In the genomic region with DNA sequence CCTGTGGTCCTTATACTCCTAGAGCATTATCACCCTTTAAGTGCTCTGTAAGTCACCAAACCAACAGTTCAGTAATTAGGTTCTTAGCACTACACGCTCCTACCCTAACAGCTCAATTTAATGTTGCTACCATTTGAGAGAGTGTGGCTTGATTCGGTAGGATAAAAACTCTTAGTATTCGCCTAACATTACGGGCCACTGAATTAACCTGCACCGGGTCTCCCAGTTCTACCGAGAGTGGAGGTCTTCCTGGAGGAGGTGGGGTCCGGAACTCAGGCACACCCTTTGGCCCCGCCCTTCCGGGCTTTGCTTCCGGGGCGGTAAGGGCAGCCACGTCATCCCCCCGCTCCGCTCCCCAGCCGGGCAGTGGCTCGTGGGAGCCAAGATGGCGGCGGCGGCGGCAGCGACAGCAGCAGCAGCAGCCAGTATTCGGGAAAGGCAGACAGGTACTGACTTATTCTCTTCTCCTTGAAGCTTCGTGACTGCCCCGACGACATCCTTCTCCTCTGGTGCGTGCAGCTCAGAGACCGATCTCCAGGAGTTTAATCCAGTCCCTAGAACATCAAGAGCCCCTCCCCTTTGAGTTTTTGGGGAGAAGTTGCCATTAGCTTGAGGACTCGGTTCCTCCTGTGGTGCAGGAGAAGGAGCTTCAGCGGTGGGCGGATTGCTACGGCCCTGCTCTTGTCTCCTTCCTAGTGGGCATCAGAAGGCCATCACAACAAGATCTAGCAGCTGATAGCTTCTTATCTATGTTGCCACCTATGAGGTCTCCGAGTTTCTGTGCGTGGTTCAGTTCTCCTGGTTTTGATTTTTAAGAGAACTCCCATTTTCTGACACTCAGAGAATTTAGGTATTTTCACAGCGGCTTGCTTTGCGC, we compare ENCODE assay signal across 8 cellular contexts. TPM values are rescaled to one million over a fixed set of nuclear protein-coding genes. Genes with fewer than 3 reads are reported as not detected.
DNase-seq lines count a peak whose midpoint lies in the region; ATAC-seq and FAIRE-seq lines count a peak whose summit lies in the region.

A gene with protein sequence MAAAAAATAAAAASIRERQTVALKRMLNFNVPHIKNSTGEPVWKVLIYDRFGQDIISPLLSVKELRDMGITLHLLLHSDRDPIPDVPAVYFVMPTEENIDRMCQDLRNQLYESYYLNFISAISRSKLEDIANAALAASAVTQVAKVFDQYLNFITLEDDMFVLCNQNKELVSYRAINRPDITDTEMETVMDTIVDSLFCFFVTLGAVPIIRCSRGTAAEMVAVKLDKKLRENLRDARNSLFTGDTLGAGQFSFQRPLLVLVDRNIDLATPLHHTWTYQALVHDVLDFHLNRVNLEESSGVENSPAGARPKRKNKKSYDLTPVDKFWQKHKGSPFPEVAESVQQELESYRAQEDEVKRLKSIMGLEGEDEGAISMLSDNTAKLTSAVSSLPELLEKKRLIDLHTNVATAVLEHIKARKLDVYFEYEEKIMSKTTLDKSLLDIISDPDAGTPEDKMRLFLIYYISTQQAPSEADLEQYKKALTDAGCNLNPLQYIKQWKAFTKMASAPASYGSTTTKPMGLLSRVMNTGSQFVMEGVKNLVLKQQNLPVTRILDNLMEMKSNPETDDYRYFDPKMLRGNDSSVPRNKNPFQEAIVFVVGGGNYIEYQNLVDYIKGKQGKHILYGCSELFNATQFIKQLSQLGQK (plus strand): TSS at position 366 of the 877 bp plus-strand sequence. CDS start 20 bp downstream, at position 386.

- H2BK15ac ChIP-seq in mesenchymal stem cell (ENCODE audit: low read depth, poor library complexity, severe bottlenecking) = peak within 1 kb of the TSS; percentile 56

- peak; percentile 94 for ATAC-seq in GM21360 (IDR thresholded peaks at IDR 0.05; ENCODE audit: unreplicated experiment)
- peak; percentile 99 for ATAC-seq in activated CD8-positive, alpha-beta memory T cell treated with anti-CD3 and anti-CD28 coated beads, Interleukin-2, amount 10 ng/mL, durations not matched to agents 7 days and 5 days

- H2BK12ac ChIP-seq in mesenchymal stem cell (ENCODE audit: low read length in 2 of 2) = peak within 1 kb of the TSS in 1 of 2 experiments; percentile 78

- peaks cover 16% of the 10 kb centered on the region for H3K36me3 Mint-ChIP-seq in activated CD8-positive, alpha-beta memory T cell treated with anti-CD3 and anti-CD28 coated beads, Interleukin-2, amount 10 ng/mL, durations not matched to agents 7 days and 5 days

- peak within 1 kb of the TSS; percentile 83 for H3K4me3 Mint-ChIP-seq in activated CD8-positive, alpha-beta memory T cell treated with anti-CD3 and anti-CD28 coated beads, Interleukin-2, amount 10 ng/mL, durations not matched to agents 7 days and 5 days

- peak within 1 kb of the TSS; percentile 91 to 93 for H3K4ac ChIP-seq in mesenchymal stem cell (ENCODE audit: low read depth in 1 of 2, low read length in 2 of 2)

- H4K8ac ChIP-seq in mesenchymal stem cell (ENCODE audit: low read length) = peak within 1 kb of the TSS; percentile 87

- H3K23ac ChIP-seq in mesenchymal stem cell (ENCODE audit: low read length in 2 of 2) = peak within 1 kb of the TSS in 1 of 2 experiments; percentile 72

- peak within 1 kb of the TSS; percentile 62 for H3K4me2 ChIP-seq in mesenchymal stem cell (ENCODE audit: low read length, poor library complexity, severe bottlenecking)

- FAIRE-seq in HTR-8/SVneo (lab: Jason Lieb, UNC) = peak; percentile 99

- peak within 1 kb of the TSS; percentile 76 for H2AFZ ChIP-seq in mesenchymal stem cell (ENCODE audit: low read depth, low read length)

- DNase-seq in COLO668 (lab: John Stamatoyannopoulos, UW; ENCODE audit: unreplicated experiment) = peak; percentile 98
- peak; percentile 93 for DNase-seq in HTR-8/SVneo (ENCODE audit: insufficient read length, low spot score)
- peak; percentile 92 for DNase-seq in NOMO-1 treated with dmso at 0.1 percent for 144 hours (lab: John Stamatoyannopoulos, UW; ENCODE audit: unreplicated experiment)
- DNase-seq in activated CD8-positive, alpha-beta memory T cell treated with anti-CD3 and anti-CD28 coated beads, Interleukin-2, amount 10 ng/mL, durations not matched to agents 7 days and 5 days = peak; percentile 96
- peak; percentile 91 for DNase-seq in mesenchymal stem cell
- peak; percentile 86 for DNase-seq in stimulated activated CD8-positive, alpha-beta memory T cell treated with anti-CD3 and anti-CD28 coated beads, Interleukin-15, amount 100 ng/mL, for 1 hour (ENCODE audit: low read depth)

- H3K9me3 ChIP-seq in endocrine pancreas (ENCODE audit: control insufficient read depth, low read length) = no peaks in the 10 kb centered on the region
- no peaks in the 10 kb centered on the region for H3K9me3 ChIP-seq in mesenchymal stem cell (ENCODE audit: control insufficient read depth, low read length)

- 2% methylated on average over 26 of the region's 35 CpGs for WGBS in mesenchymal stem cell

- CTCF ChIA-PET in activated CD8-positive, alpha-beta memory T cell treated with anti-CD3 and anti-CD28 coated beads, Interleukin-2, amount 10 ng/mL, durations not matched to agents 7 days and 5 days (lab: Charles Lee) = interaction anchor here (1.2 to 1.6 kb wide), 5 partner anchors 10 to 1633 kb away, joined by 3 to 7 read pairs (median 3); a partner anchor contains a TSS

- H3K27ac Mint-ChIP-seq in activated CD8-positive, alpha-beta memory T cell treated with anti-CD3 and anti-CD28 coated beads, Interleukin-2, amount 10 ng/mL, durations not matched to agents 7 days and 5 days = peak within 1 kb of the TSS; percentile 93

- H3K4me1 Mint-ChIP-seq in activated CD8-positive, alpha-beta memory T cell treated with anti-CD3 and anti-CD28 coated beads, Interleukin-2, amount 10 ng/mL, durations not matched to agents 7 days and 5 days = peaks cover 39% of the 10 kb centered on the region

- H3K79me1 ChIP-seq in mesenchymal stem cell (replicated peaks; ENCODE audit: low read length, poor library complexity, severe bottlenecking) = peaks cover 2% of the 10 kb centered on the region

- H2BK5ac ChIP-seq in mesenchymal stem cell (ENCODE audit: low read depth, low read length, poor library complexity, severe bottlenecking) = peak within 1 kb of the TSS; percentile 97

- H3K36me3 ChIP-seq in endocrine pancreas (ENCODE audit: control insufficient read depth, insufficient read depth, low read length) (no peaks in the 10 kb centered on the region), mesenchymal stem cell (ENCODE audit: control insufficient read depth in 1 of 2, insufficient read depth in 2 of 2, low read depth in 1 of 2, low read length in 2 of 2) (peaks cover 0 to under 1% of the 10 kb centered on the region in 2 experiments)

- no peaks in the 10 kb centered on the region for H3K27me3 Mint-ChIP-seq in activated CD8-positive, alpha-beta memory T cell treated with anti-CD3 and anti-CD28 coated beads, Interleukin-2, amount 10 ng/mL, durations not matched to agents 7 days and 5 days

- H3K27me3 ChIP-seq in endocrine pancreas (ENCODE audit: control insufficient read depth, insufficient read depth, low read length) (no peaks in the 10 kb centered on the region), mesenchymal stem cell (ENCODE audit: control insufficient read depth in 1 of 2, insufficient read depth in 1 of 2, low read length in 2 of 2) (no peaks in the 10 kb centered on the region)

- peak within 1 kb of the TSS in 1 of 2 experiments; percentile 97 for H3K14ac ChIP-seq in mesenchymal stem cell (ENCODE audit: low read length in 2 of 2)

- H2AK5ac ChIP-seq in mesenchymal stem cell (ENCODE audit: low read length, severe bottlenecking) = peak within 1 kb of the TSS; percentile 94

- no peaks in the 10 kb centered on the region for H3K9me3 Mint-ChIP-seq in activated CD8-positive, alpha-beta memory T cell treated with anti-CD3 and anti-CD28 coated beads, Interleukin-2, amount 10 ng/mL, durations not matched to agents 7 days and 5 days (ENCODE audit: low read depth)

- H3K9ac ChIP-seq in endocrine pancreas (ENCODE audit: control insufficient read depth, insufficient read depth, low read length) (peak within 1 kb of the TSS; percentile 100), mesenchymal stem cell (ENCODE audit: low read length) (peak within 1 kb of the TSS; percentile 96)

- H4K91ac ChIP-seq in mesenchymal stem cell (ENCODE audit: low read length) = peak within 1 kb of the TSS; percentile 91

- peak within 1 kb of the TSS; percentile 68 for H2BK120ac ChIP-seq in mesenchymal stem cell (ENCODE audit: low read depth, low read length)

- H3K4me3 ChIP-seq in endocrine pancreas (ENCODE audit: control insufficient read depth, insufficient read depth, low read length) = peak within 1 kb of the TSS; percentile 99
- H3K4me3 ChIP-seq in mesenchymal stem cell (ENCODE audit: insufficient read depth in 1 of 2, low read depth in 1 of 2, low read length in 2 of 2) = peak within 1 kb of the TSS; percentile 86 to 92

- H3K18ac ChIP-seq in mesenchymal stem cell (ENCODE audit: low read depth in 1 of 2, low read length in 2 of 2) = peak within 1 kb of the TSS; percentile 96 to 98

- H3K27ac ChIP-seq in mesenchymal stem cell (ENCODE audit: low read length, poor library complexity, severe bottlenecking) = peak within 1 kb of the TSS; percentile 98

- peaks cover 21% of the 10 kb centered on the region for H3K4me1 ChIP-seq in endocrine pancreas (ENCODE audit: control insufficient read depth, insufficient read depth, low read length)
- peaks cover 10% of the 10 kb centered on the region for H3K4me1 ChIP-seq in mesenchymal stem cell (ENCODE audit: control insufficient read depth, insufficient read depth, low read depth, low read length)

RNA-seq across cellular contexts. Expression of the gene that starts here (rescaled TPM):
- 10 to 100 TPM; 61.9 to 64.5 TPM for total RNA-seq in activated CD8-positive, alpha-beta memory T cell treated with anti-CD3 and anti-CD28 coated beads, Interleukin-2, amount 10 ng/mL, durations not matched to agents 7 days and 5 days
- 107 TPM for polyA plus RNA-seq in mesenchymal stem cell (2013, experiment 1 of 2)
- 114 TPM for polyA plus RNA-seq in mesenchymal stem cell (2013, experiment 2 of 2)

Comparison
In these comparisons a context has a peak if more than half of its experiments do, and no peak if none do; other contexts are left out.
1. Peak in every context shown above with its lines: DNase-seq, ATAC-seq, H3K4me3 ChIP-seq and H3K27ac ChIP-seq.